ENCODE assay signal across 8 cellular contexts in genomic region chr7:107891619-107892366, GRCh38. TPM values are rescaled to one million over a fixed set of nuclear protein-coding genes. Genes with fewer than 3 reads are reported as not detected.
A peak's percentile ranks its signal among the peaks of the same experiment; 100 is the strongest.
DNase-seq lines count a peak whose midpoint lies in the region; ATAC-seq, FAIRE-seq and TF ChIP-seq lines count a peak whose summit lies in the region.

No MANE protein-coding gene starts in this region.

- H3K56ac ChIP-seq in H1 (replicated peaks; ENCODE audit: insufficient read length, low read depth, low read length), result no peak overlapping the region

- no peak overlapping the region for H3K14ac ChIP-seq in H1 (ENCODE audit: insufficient read length)

- WGBS in heart left ventricle, 4 donors, result 22 to 30% (median 27%) methylated on average over 10 of the region's 10 CpGs
- 72% methylated on average over 10 of the region's 10 CpGs; no CpG with 5 or more reads in 1 of the 2 experiments for WGBS in H1 (ENCODE audit: extremely low coverage in 1 of 2, insufficient coverage in 1 of 2, insufficient read length in 1 of 2, insufficient replicate concordance in 2 of 2, low coverage in 1 of 2, low lambda C conversion rate in 2 of 2, missing lambda C conversion rate in 1 of 2), 2 experiments

- H2BK12ac ChIP-seq in H1 (ENCODE audit: low read depth, low read length), result no peak overlapping the region

- no peaks in the 10 kb centered on the region for H3K9me3 ChIP-seq in heart left ventricle
- peaks cover 0 to 3% of the 10 kb centered on the region in 2 experiments; a peak in 1 of 4 replicates for H3K9me3 ChIP-seq in H1 (ENCODE audit: insufficient read depth in 2 of 2, low read depth in 1 of 2, low read length in 1 of 2)
- H3K9me3 ChIP-seq in neuron (ENCODE audit: low read length), result no peaks in the 10 kb centered on the region

- peak overlapping the region; percentile 91 to 99 (median 96) for H3K27ac ChIP-seq in heart left ventricle
- peak overlapping the region; percentile 82 for H3K27ac ChIP-seq in RWPE1
- no peak overlapping the region for H3K27ac ChIP-seq in H1 (ENCODE audit: low read depth, low read length)

- no peak for TF ChIP-seq RAD21 in H1 (IDR thresholded peaks at IDR 0.05 in 1 of 2, conservative IDR thresholded peaks at IDR 0.05 in 1 of 2; ENCODE audit: low read depth in 2 of 2, low read length in 2 of 2)

- POLR2A ChIA-PET in RWPE1 (lab: Yijun Ruan, JAX; ENCODE audit: low non-redundant PET), result no interaction called here
- POLR2A ChIA-PET in H1 (lab: Charles Lee; ENCODE audit: partially characterized antibody), result interaction anchor here (0.6 to 1.6 kb wide), 3 partner anchors 11 to 600 kb away, joined by 3 to 5 read pairs (median 3); no protein-coding TSS in a partner anchor

- no peak overlapping the region for H2BK120ac ChIP-seq in H1 (replicated peaks; ENCODE audit: low read depth, low read length)

- H3K27me3 ChIP-seq in heart left ventricle, result no peaks in the 10 kb centered on the region
- H3K27me3 ChIP-seq in H1 (replicated peaks in 1 of 4; ENCODE audit: control insufficient read depth in 3 of 4, extremely low read depth in 1 of 4, insufficient read depth in 3 of 4, low read length in 3 of 4), result peaks cover 0 to 1% (median 0%) of the 10 kb centered on the region in 4 experiments; a peak in 1 of 7 replicates
- no peaks in the 10 kb centered on the region for H3K27me3 ChIP-seq in neuron (ENCODE audit: insufficient read depth, low read length)

- TF ChIP-seq CTCF in heart left ventricle (IDR thresholded peaks at IDR 0.05) (no peak), RWPE1 (conservative IDR thresholded peaks at IDR 0.05; ENCODE audit: low read depth) (no peak), H1 (IDR thresholded peaks at IDR 0.05; ENCODE audit: control extremely low read depth in 1 of 3, insufficient read depth in 1 of 3, low read depth in 1 of 3, low read length in 3 of 3) (no peak)

- no peak overlapping the region for H2BK15ac ChIP-seq in H1 (ENCODE audit: low read length)

- no peak overlapping the region for H3K18ac ChIP-seq in H1 (ENCODE audit: extremely low read depth, low read length)

- H3K4me3 ChIP-seq in heart left ventricle, result peak overlapping the region; percentile 40 to 94 (median 76)
- H3K4me3 ChIP-seq in H1 (ENCODE audit: extremely low read depth in 1 of 4, insufficient read depth in 2 of 4, low read depth in 3 of 4, low read length in 4 of 4), result peak overlapping the region; percentile 67 to 88 (median 75)
- peak overlapping the region; percentile 79 for H3K4me3 ChIP-seq in neuron (ENCODE audit: low read length)

- peaks cover 4% of the 10 kb centered on the region; the same call in 1 of the 2 replicates for H3K79me1 ChIP-seq in H1 (ENCODE audit: low read depth, low read length)

- H4K91ac ChIP-seq in H1 (replicated peaks; ENCODE audit: insufficient read length, low read length), result no peak overlapping the region

- no peak overlapping the region for H2BK20ac ChIP-seq in H1 (ENCODE audit: low read length)

- H3K23me2 ChIP-seq in H1 (ENCODE audit: low read depth, low read length), result peaks cover 5% of the 10 kb centered on the region; the same call in 1 of the 2 replicates

- H3K4me1 ChIP-seq in heart left ventricle (peaks cover 7 to 55% (median 41%) of the 10 kb centered on the region in 12 donors), H1 (replicated peaks in 1 of 4; ENCODE audit: control insufficient read depth in 3 of 4, insufficient read depth in 4 of 4, low read length in 3 of 4) (peaks cover 0 to 6% (median 3%) of the 10 kb centered on the region in 4 experiments; a peak in 1 of 7 replicates), neuron (ENCODE audit: insufficient read depth, low read length) (peaks cover 12% of the 10 kb centered on the region)

- intact Hi-C loops in heart left ventricle (cut with DNase I), result loop anchor here in 6 of 10 donors (2.0 to 10.0 kb wide), 7 partner anchors 103 to 636 kb away; partner anchors contain the start of genes LAMB1 (in 2 of the 6) and PNPLA8 (in 1 of the 6)
- intact Hi-C loops in cardiac septum (cut with DNase I), result loop anchor here (5.0 kb wide), 2 partner anchors 76 to 126 kb away; no protein-coding TSS in a partner anchor

- no peak for TF ChIP-seq EP300 in H1 (IDR thresholded peaks at IDR 0.05; ENCODE audit: borderline replicate concordance in 1 of 2, low read depth in 2 of 2, low read length in 2 of 2)

- ATAC-seq in heart left ventricle, result peak in 1 of 4 donors; percentile 2
- peak; percentile 22 for ATAC-seq in HG02840 (IDR thresholded peaks at IDR 0.05; ENCODE audit: low FRiP score, unreplicated experiment)

- H3K36me3 ChIP-seq in heart left ventricle (peaks cover 0 to 38% (median 36%) of the 10 kb centered on the region in 9 donors), H1 (ENCODE audit: control insufficient read depth in 2 of 4, insufficient read depth in 4 of 4, low read length in 3 of 4) (peaks cover 0 to 25% (median 9%) of the 10 kb centered on the region in 4 experiments; a peak in 5 of 8 replicates), neuron (ENCODE audit: insufficient read depth, low read length) (peaks cover 28% of the 10 kb centered on the region)

- no peak overlapping the region for H2AK5ac ChIP-seq in H1 (ENCODE audit: low read depth, low read length)

- H4K8ac ChIP-seq in H1 (ENCODE audit: extremely low read depth, insufficient read depth, low read length), result peak overlapping the region; percentile 54; the same call in 1 of the 2 replicates

- TF ChIP-seq POLR2A in heart left ventricle (IDR thresholded peaks at IDR 0.05) (no peak), H1 (IDR thresholded peaks at IDR 0.05; ENCODE audit: control extremely low read depth in 1 of 2, low read depth in 2 of 2, low read length in 2 of 2) (no peak)

- H3K9ac ChIP-seq in H1 (replicated peaks in 1 of 4; ENCODE audit: extremely low read depth in 1 of 4, low read depth in 3 of 4, low read length in 3 of 4), result peak overlapping the region; percentile 52 to 90 (median 88)

- CTCF ChIA-PET in RWPE1 (lab: Yijun Ruan, JAX) (no interaction called here), H1 (lab: Charles Lee; ENCODE audit: partially characterized antibody) (interaction anchor here (0.6 to 1.9 kb wide), 6 partner anchors 8 to 254 kb away, joined by 3 to 8 read pairs (median 3); no protein-coding TSS in a partner anchor)

- no peak overlapping the region for H3K4ac ChIP-seq in H1 (replicated peaks; ENCODE audit: insufficient read length, low read depth, low read length)

- no peak overlapping the region for H2AFZ ChIP-seq in H1 (ENCODE audit: low read length)
- H2AFZ ChIP-seq in neuron (ENCODE audit: low read depth, low read length), result no peak overlapping the region

- H4K5ac ChIP-seq in H1 (ENCODE audit: insufficient read length, low read depth, low read length), result no peak overlapping the region

- H3K23ac ChIP-seq in H1 (ENCODE audit: insufficient read length), result no peak overlapping the region

- no peak for DNase-seq in heart left ventricle
- DNase-seq in cardiac septum (ENCODE audit: low spot score), result no peak
- peak; percentile 18 for DNase-seq in RWPE1 (ENCODE audit: low spot score)
- no peak for DNase-seq in H1 (ENCODE audit: low read depth in 1 of 2, low spot score in 2 of 2)
- DNase-seq in urothelium cell line (ENCODE audit: low spot score), result no peak
- DNase-seq in DMS79 (lab: John Stamatoyannopoulos, UW), result no peak

- H3K4me2 ChIP-seq in H1 (ENCODE audit: insufficient read depth in 1 of 2, low read depth in 2 of 2, low read length in 2 of 2), result peak overlapping the region; percentile 70 to 97

- peaks cover 1 to 5% of the 10 kb centered on the region in 2 experiments for H4K20me1 ChIP-seq in H1 (replicated peaks in 1 of 2; ENCODE audit: control insufficient read depth in 1 of 2, insufficient read depth in 2 of 2, low read length in 2 of 2)

- FAIRE-seq in H1 (lab: Jason Lieb, UNC), result no peak
- FAIRE-seq in urothelium cell line (lab: Jason Lieb, UNC), result no peak

- no peak overlapping the region for H2BK5ac ChIP-seq in H1 (ENCODE audit: low read depth, low read length)

- peaks cover 2 to 51% of the 10 kb centered on the region in 2 experiments; a peak in 3 of 4 replicates for H3K79me2 ChIP-seq in H1 (ENCODE audit: control insufficient read depth in 1 of 2, insufficient read depth in 2 of 2, low read length in 2 of 2)

TF ChIP-seq in H1, 55 proteins besides CTCF, POLR2A, EP300 and RAD21:
- TF ChIP-seq NRF1 (IDR thresholded peaks at IDR 0.05; ENCODE audit: low read depth, low read length) (no peak), JUN (IDR thresholded peaks at IDR 0.05; ENCODE audit: low read depth, low read length) (no peak)

RNA-seq across cellular contexts. Expression of gene DLD, which starts 0.8 kb away (rescaled TPM):
- 100 to 1,000 TPM; 154 to 426 (median 287) TPM for total RNA-seq in heart left ventricle
- 100 to 1,000 TPM in 1 of 2 donors, 10 to 100 TPM in 1; 55.3 to 276 TPM for polyA plus RNA-seq in heart left ventricle
- total RNA-seq in cardiac septum, result 299 TPM
- 63.7 and 71.4 TPM in 2 replicates for total RNA-seq in H1 (2021; fragmentation: NEBNext Ultra II Directional; extraction: Animal tissue kit (Norgen Biotek cat#: 25700))
- polyA plus RNA-seq in H1 (2011; rRNA removed), result 67.8 and 88.5 TPM in 2 replicates
- polyA plus RNA-seq in H1 (2011; cell fraction: cytosol; rRNA removed), result 97.4 TPM
- polyA plus RNA-seq in H1 (2011; cell fraction: nucleus; rRNA removed), result 21.0 TPM
- polyA plus RNA-seq in H1 (2012, experiment 1 of 2), result 69.3 to 114 TPM (median 88.5 TPM) in 4 replicates
- 10.2 TPM for polyA plus RNA-seq in H1 (2012, experiment 2 of 2)
- polyA plus RNA-seq in H1 (2013, experiment 1 of 2), result 67.9 TPM
- 73.0 TPM for polyA plus RNA-seq in H1 (2013, experiment 2 of 2)
- 114 and 116 TPM in 2 replicates for polyA minus RNA-seq in H1 (2011; rRNA and poly(A)+ RNA removed)
- 37.8 TPM for polyA minus RNA-seq in H1 (2011; cell fraction: cytosol; rRNA and poly(A)+ RNA removed)
- polyA minus RNA-seq in H1 (2011; cell fraction: nucleus; rRNA and poly(A)+ RNA removed), result 42.0 TPM
